1 cellular context compared by ENCODE assay signal in the genomic region with DNA sequence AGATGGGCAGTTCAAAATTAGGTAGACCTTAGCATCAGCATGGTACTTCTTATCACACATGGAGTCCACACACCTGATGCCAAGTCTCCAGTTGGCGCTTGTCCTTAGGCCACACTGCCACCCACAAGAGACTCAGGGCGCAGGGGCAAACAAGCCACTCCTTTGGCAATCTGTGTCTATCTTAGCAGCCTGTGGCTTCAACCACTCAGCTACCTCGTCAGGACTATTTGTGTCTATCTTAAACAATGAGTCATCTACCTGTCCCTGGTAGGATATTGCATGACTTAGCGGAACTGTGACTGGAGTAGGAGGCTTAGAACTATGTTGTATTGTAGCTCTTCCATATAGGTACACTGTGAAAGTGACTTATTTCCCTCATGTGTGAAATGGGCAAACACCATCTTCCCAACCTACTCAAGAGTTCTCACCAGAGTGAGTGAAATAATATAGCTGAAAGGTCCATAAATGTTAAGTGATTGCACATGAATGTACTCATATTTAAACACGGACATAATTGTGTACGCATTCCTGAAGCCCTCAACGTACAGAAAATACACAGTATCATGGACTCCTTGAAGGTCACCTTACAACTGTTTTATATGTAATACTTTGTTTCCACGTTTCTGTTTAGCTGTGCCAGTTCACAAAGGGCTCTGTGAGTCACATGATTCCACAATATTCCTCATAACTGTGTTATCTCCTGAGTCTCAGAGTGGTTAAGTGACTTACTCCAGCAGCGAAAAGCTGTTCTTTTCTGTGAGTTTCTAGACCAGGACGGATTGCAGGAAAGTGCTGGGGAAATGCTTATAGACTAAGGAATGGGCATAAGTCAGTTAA.
TF ChIP-seq lines count a peak whose summit lies in the region.

No MANE protein-coding gene starts in this region.

TF ChIP-seq in HepG2, 621 proteins besides CTCF, POLR2A, EP300 and RAD21 (continued from another document and continues in another):
- no peak for TF ChIP-seq NR2F1 (CRISPR knock-in tag; IDR thresholded peaks at IDR 0.05)
- TF ChIP-seq GATAD1 (CRISPR knock-in tag; IDR thresholded peaks at IDR 0.05): peak; percentile 10; the same call in 1 of the 2 replicates
- 0 out of 2 replicates have a peak, but pooled peaks have one; percentile 13 for TF ChIP-seq GFI1 (CRISPR knock-in tag; IDR thresholded peaks at IDR 0.05; ENCODE audit: borderline replicate concordance)
- no peak for TF ChIP-seq SOX13 (IDR thresholded peaks at IDR 0.05)
- peak in 1 of 2 experiments; percentile 40; a peak in 1 of 4 replicates for TF ChIP-seq SOX13 (CRISPR knock-in tag; conservative IDR thresholded peaks at IDR 0.05 in 1 of 2, IDR thresholded peaks at IDR 0.05 in 1 of 2)
- peak; percentile 34; the same call in 1 of the 2 replicates for TF ChIP-seq RARA (CRISPR knock-in tag; IDR thresholded peaks at IDR 0.05)
- no peak for TF ChIP-seq ZNF589 (CRISPR knock-in tag; conservative IDR thresholded peaks at IDR 0.05)
- TF ChIP-seq ZNF33A (CRISPR knock-in tag; IDR thresholded peaks at IDR 0.05; ENCODE audit: borderline replicate concordance): no peak
- no peak; the same call in 1 of the 2 replicates for TF ChIP-seq ZNF296 (CRISPR knock-in tag; conservative IDR thresholded peaks at IDR 0.05)
- no peak for TF ChIP-seq U2AF2 (IDR thresholded peaks at IDR 0.05; ENCODE audit: low read depth, low read length)
- TF ChIP-seq BCLAF1 (IDR thresholded peaks at IDR 0.05): no peak
- no peak for TF ChIP-seq TOE1 (CRISPR knock-in tag; IDR thresholded peaks at IDR 0.05)
- peak; percentile 82; the same call in 1 of the 2 replicates for TF ChIP-seq JUND (CRISPR knock-in tag; IDR thresholded peaks at IDR 0.05)
- no peak for TF ChIP-seq SMARCE1 (IDR thresholded peaks at IDR 0.05; ENCODE audit: borderline replicate concordance)
- no peak for TF ChIP-seq ZNF879 (CRISPR knock-in tag; IDR thresholded peaks at IDR 0.05)
- TF ChIP-seq WIZ (CRISPR knock-in tag; IDR thresholded peaks at IDR 0.05): no peak
- TF ChIP-seq ZBTB34 (CRISPR knock-in tag; IDR thresholded peaks at IDR 0.05): 0 out of 2 replicates have a peak, but pooled peaks have one; percentile 22
- no peak for TF ChIP-seq BRD4 (CRISPR knock-in tag; IDR thresholded peaks at IDR 0.05)
- TF ChIP-seq ZNF574 (CRISPR knock-in tag; IDR thresholded peaks at IDR 0.05): no peak
- no peak for TF ChIP-seq HMGA1 (CRISPR knock-in tag; conservative IDR thresholded peaks at IDR 0.05)
- TF ChIP-seq RBM22 (optimal IDR thresholded peaks at IDR 0.05; ENCODE audit: low read length): peak; percentile 91
- peak; percentile 56 for TF ChIP-seq CEBPG (CRISPR knock-in tag; IDR thresholded peaks at IDR 0.05)
- no peak for TF ChIP-seq REL (CRISPR knock-in tag; conservative IDR thresholded peaks at IDR 0.05)
- 0 out of 2 replicates have a peak, but pooled peaks have one; percentile 14 for TF ChIP-seq ZSCAN9 (CRISPR knock-in tag; IDR thresholded peaks at IDR 0.05; ENCODE audit: borderline replicate concordance)
- TF ChIP-seq ZNF619 (CRISPR knock-in tag; IDR thresholded peaks at IDR 0.05): no peak
- no peak for TF ChIP-seq ZNF256 (CRISPR knock-in tag; conservative IDR thresholded peaks at IDR 0.05)
- no peak for TF ChIP-seq ATRX (CRISPR knock-in tag; IDR thresholded peaks at IDR 0.05; ENCODE audit: borderline replicate concordance)
- no peak for TF ChIP-seq ARNTL (CRISPR knock-in tag; IDR thresholded peaks at IDR 0.05)
- TF ChIP-seq PHB2 (IDR thresholded peaks at IDR 0.05; ENCODE audit: partially characterized antibody): no peak
- no peak for TF ChIP-seq TCF7 (IDR thresholded peaks at IDR 0.05; ENCODE audit: low read depth)
- TF ChIP-seq PHF21A (CRISPR knock-in tag; IDR thresholded peaks at IDR 0.05): 0 out of 2 replicates have a peak, but pooled peaks have one; percentile 41
- TF ChIP-seq, protein P1, sequence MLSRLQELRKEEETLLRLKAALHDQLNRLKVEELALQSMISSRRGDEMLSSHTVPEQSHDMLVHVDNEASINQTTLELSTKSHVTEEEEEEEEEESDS (CRISPR knock-in tag; IDR thresholded peaks at IDR 0.05; ENCODE audit: borderline replicate concordance): peak; percentile 60; the same call in 1 of the 2 replicates
- TF ChIP-seq, protein P2, sequence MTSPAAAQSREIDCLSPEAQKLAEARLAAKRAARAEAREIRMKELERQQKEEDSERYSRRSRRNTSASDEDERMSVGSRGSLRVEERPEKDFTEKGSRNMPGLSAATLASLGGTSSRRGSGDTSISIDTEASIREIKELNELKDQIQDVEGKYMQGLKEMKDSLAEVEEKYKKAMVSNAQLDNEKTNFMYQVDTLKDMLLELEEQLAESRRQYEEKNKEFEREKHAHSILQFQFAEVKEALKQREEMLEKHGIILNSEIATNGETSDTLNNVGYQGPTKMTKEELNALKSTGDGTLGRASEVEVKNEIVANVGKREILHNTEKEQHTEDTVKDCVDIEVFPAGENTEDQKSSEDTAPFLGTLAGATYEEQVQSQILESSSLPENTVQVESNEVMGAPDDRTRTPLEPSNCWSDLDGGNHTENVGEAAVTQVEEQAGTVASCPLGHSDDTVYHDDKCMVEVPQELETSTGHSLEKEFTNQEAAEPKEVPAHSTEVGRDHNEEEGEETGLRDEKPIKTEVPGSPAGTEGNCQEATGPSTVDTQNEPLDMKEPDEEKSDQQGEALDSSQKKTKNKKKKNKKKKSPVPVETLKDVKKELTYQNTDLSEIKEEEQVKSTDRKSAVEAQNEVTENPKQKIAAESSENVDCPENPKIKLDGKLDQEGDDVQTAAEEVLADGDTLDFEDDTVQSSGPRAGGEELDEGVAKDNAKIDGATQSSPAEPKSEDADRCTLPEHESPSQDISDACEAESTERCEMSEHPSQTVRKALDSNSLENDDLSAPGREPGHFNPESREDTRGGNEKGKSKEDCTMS (CRISPR knock-in tag; conservative IDR thresholded peaks at IDR 0.05): no peak
- TF ChIP-seq ELF3 (CRISPR knock-in tag; IDR thresholded peaks at IDR 0.05): peak; percentile 42; the same call in 1 of the 2 replicates
- TF ChIP-seq, protein P3, sequence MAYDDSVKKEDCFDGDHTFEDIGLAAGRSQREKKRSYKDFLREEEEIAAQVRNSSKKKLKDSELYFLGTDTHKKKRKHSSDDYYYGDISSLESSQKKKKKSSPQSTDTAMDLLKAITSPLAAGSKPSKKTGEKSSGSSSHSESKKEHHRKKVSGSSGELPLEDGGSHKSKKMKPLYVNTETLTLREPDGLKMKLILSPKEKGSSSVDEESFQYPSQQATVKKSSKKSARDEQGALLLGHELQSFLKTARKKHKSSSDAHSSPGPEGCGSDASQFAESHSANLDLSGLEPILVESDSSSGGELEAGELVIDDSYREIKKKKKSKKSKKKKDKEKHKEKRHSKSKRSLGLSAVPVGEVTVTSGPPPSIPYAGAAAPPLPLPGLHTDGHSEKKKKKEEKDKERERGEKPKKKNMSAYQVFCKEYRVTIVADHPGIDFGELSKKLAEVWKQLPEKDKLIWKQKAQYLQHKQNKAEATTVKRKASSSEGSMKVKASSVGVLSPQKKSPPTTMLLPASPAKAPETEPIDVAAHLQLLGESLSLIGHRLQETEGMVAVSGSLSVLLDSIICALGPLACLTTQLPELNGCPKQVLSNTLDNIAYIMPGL (CRISPR knock-in tag; IDR thresholded peaks at IDR 0.05; ENCODE audit: borderline replicate concordance in 1 of 2, low read depth in 1 of 2): no peak; a peak in 1 of 4 replicates
- TF ChIP-seq, protein P4, sequence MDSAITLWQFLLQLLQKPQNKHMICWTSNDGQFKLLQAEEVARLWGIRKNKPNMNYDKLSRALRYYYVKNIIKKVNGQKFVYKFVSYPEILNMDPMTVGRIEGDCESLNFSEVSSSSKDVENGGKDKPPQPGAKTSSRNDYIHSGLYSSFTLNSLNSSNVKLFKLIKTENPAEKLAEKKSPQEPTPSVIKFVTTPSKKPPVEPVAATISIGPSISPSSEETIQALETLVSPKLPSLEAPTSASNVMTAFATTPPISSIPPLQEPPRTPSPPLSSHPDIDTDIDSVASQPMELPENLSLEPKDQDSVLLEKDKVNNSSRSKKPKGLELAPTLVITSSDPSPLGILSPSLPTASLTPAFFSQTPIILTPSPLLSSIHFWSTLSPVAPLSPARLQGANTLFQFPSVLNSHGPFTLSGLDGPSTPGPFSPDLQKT (CRISPR knock-in tag; IDR thresholded peaks at IDR 0.05; ENCODE audit: borderline replicate concordance): no peak
- no peak for TF ChIP-seq ZNF207 (IDR thresholded peaks at IDR 0.05; ENCODE audit: borderline replicate concordance)
- TF ChIP-seq PBX3 (CRISPR knock-in tag; IDR thresholded peaks at IDR 0.05; ENCODE audit: borderline replicate concordance): no peak
- no peak for TF ChIP-seq KMT2B (CRISPR knock-in tag; IDR thresholded peaks at IDR 0.05)
- TF ChIP-seq ZNF724P (CRISPR knock-in tag; IDR thresholded peaks at IDR 0.05; ENCODE audit: borderline replicate concordance): no peak; the same call in 1 of the 2 replicates
- no peak for TF ChIP-seq IRF2 (CRISPR knock-in tag; IDR thresholded peaks at IDR 0.05)
- no peak for TF ChIP-seq ZNF251 (CRISPR knock-in tag; IDR thresholded peaks at IDR 0.05)
- TF ChIP-seq, protein P5, sequence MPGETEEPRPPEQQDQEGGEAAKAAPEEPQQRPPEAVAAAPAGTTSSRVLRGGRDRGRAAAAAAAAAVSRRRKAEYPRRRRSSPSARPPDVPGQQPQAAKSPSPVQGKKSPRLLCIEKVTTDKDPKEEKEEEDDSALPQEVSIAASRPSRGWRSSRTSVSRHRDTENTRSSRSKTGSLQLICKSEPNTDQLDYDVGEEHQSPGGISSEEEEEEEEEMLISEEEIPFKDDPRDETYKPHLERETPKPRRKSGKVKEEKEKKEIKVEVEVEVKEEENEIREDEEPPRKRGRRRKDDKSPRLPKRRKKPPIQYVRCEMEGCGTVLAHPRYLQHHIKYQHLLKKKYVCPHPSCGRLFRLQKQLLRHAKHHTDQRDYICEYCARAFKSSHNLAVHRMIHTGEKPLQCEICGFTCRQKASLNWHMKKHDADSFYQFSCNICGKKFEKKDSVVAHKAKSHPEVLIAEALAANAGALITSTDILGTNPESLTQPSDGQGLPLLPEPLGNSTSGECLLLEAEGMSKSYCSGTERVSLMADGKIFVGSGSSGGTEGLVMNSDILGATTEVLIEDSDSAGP (CRISPR knock-in tag; IDR thresholded peaks at IDR 0.05; ENCODE audit: borderline replicate concordance): 0 out of 2 replicates have a peak, but pooled peaks have one; percentile 16
- no peak for TF ChIP-seq ZNF335 (CRISPR knock-in tag; IDR thresholded peaks at IDR 0.05)
- 0 out of 2 replicates have a peak, but pooled peaks have one; percentile 6 for TF ChIP-seq NFKBIZ (CRISPR knock-in tag; IDR thresholded peaks at IDR 0.05)
- TF ChIP-seq PHF8 (CRISPR knock-in tag; IDR thresholded peaks at IDR 0.05): no peak
